Comparison of ENCODE assay signal across 10 cellular contexts in genomic region chr7:100098913-100099312, GRCh38. TPM values are rescaled to one million over a fixed set of nuclear protein-coding genes. Genes with fewer than 3 reads are reported as not detected.
A peak's percentile ranks its signal among the peaks of the same experiment; 100 is the strongest.
DNase-seq lines count a peak whose midpoint lies in the region; ATAC-seq and TF ChIP-seq lines count a peak whose summit lies in the region.
"Had no signal": no experiment of that assay in that cellular context is flagged by ENCODE, and none has a peak within 500 bp of the region (broad histone marks: within the 10 kb centered on the region; RNA-seq: fewer than 3 reads in every experiment).

No MANE protein-coding gene starts in this region.

- no peak for DNase-seq in activated CD4-positive, alpha-beta T cell treated with anti-CD3 and anti-CD28 coated beads for 36 hours
- DNase-seq in activated CD4-positive, alpha-beta T cell treated with anti-CD3 and anti-CD28 coated beads, Interleukin-2, amount 50 U/mL, for 48 hours, result no peak
- DNase-seq in Panc1 (ENCODE audit: low read depth, low spot score) (no peak), endothelial cell (ENCODE audit: low spot score) (no peak), psoas muscle (no peak), hepatic stellate cell (ENCODE audit: low spot score) (no peak), globus pallidus (ENCODE audit: low spot score) (no peak)
- DNase-seq: cortex of kidney, heart left ventricle had no signal

- in situ Hi-C loops in Panc1 (cut with HindIII; ENCODE audit: low pct_unique_long_range_greater_than_20kb, low sequenced_read_pairs), result no loop called here

- peak overlapping the region; percentile 90 for H3K4me3 Mint-ChIP-seq in activated CD4-positive, alpha-beta T cell treated with anti-CD3 and anti-CD28 coated beads for 36 hours
- H3K4me3 Mint-ChIP-seq in endothelial cell (ENCODE audit: unreplicated experiment), result peak overlapping the region; percentile 93

- H3K36me3 Mint-ChIP-seq in activated CD4-positive, alpha-beta T cell treated with anti-CD3 and anti-CD28 coated beads for 36 hours (ENCODE audit: low read depth), result peaks cover 68% of the 10 kb centered on the region
- H3K36me3 Mint-ChIP-seq in endothelial cell (ENCODE audit: low read depth, unreplicated experiment), result peaks cover 56% of the 10 kb centered on the region

- H3K27me3 Mint-ChIP-seq in activated CD4-positive, alpha-beta T cell treated with anti-CD3 and anti-CD28 coated beads for 36 hours, result no peaks in the 10 kb centered on the region
- H3K27me3 Mint-ChIP-seq in endothelial cell (ENCODE audit: unreplicated experiment), result peaks cover 55% of the 10 kb centered on the region

- H3K36me3 ChIP-seq in Panc1 (ENCODE audit: control insufficient read depth, insufficient read depth, low read length) (peaks cover 53% of the 10 kb centered on the region), psoas muscle (ENCODE audit: insufficient read depth in 1 of 2, low read depth in 1 of 2) (peaks cover 9 to 68% of the 10 kb centered on the region in 2 donors)

- no TSS peak for BruUV-seq in Panc1 (replicated peaks; lab: Mats Ljungman, UMichigan)

- peaks cover 22% of the 10 kb centered on the region for H3K4me1 ChIP-seq in Panc1 (ENCODE audit: control insufficient read depth, insufficient read depth, low read length)
- H3K4me1 ChIP-seq in psoas muscle, result peaks cover 19% of the 10 kb centered on the region

- POLR2A ChIA-PET in activated CD4-positive, alpha-beta T cell treated with anti-CD3 and anti-CD28 coated beads for 36 hours (lab: Charles Lee), result interaction anchor here (4.9 kb wide), 1 partner anchor 9 kb away, joined by 74 read pairs; the partner anchor contains the start of gene COPS6
- POLR2A ChIA-PET in Panc1 (lab: Charles Lee), result no interaction called here

- H3K27me3 ChIP-seq in Panc1 (ENCODE audit: control insufficient read depth, insufficient read depth, low read length), result no peaks in the 10 kb centered on the region
- no peaks in the 10 kb centered on the region for H3K27me3 ChIP-seq in psoas muscle (ENCODE audit: insufficient read depth in 3 of 3, low read length in 2 of 3)
- H3K27me3 ChIP-seq: heart left ventricle had no signal

- peak overlapping the region; percentile 82 to 89 for H3K4me3 ChIP-seq in Panc1 (ENCODE audit: low read depth in 2 of 2, low read length in 2 of 2)
- H3K4me3 ChIP-seq in psoas muscle, result peak overlapping the region; percentile 77

- H3K4me1 Mint-ChIP-seq in activated CD4-positive, alpha-beta T cell treated with anti-CD3 and anti-CD28 coated beads for 36 hours, result peaks cover 46% of the 10 kb centered on the region
- peaks cover 54% of the 10 kb centered on the region for H3K4me1 Mint-ChIP-seq in endothelial cell (ENCODE audit: unreplicated experiment)

- no peak for ATAC-seq in activated CD4-positive, alpha-beta T cell treated with anti-CD3 and anti-CD28 coated beads for 36 hours
- no peak for ATAC-seq in Panc1
- ATAC-seq in psoas muscle, result no peak
- no peak for ATAC-seq in HG03457 (IDR thresholded peaks at IDR 0.05; ENCODE audit: unreplicated experiment)
- ATAC-seq: heart left ventricle had no signal

- CTCF ChIA-PET in activated CD4-positive, alpha-beta T cell treated with anti-CD3 and anti-CD28 coated beads for 36 hours (lab: Charles Lee), result interaction anchor here (0.7 kb wide), 1 partner anchor 202 kb away, joined by 3 read pairs; no protein-coding TSS in a partner anchor
- CTCF ChIA-PET in Panc1 (lab: Charles Lee), result no interaction called here

- 81 to 86% (median 83%) methylated on average over 10 of the region's 10 CpGs for WGBS in psoas muscle, 3 donors

- H3K27ac Mint-ChIP-seq in activated CD4-positive, alpha-beta T cell treated with anti-CD3 and anti-CD28 coated beads for 36 hours, result peak overlapping the region; percentile 80
- H3K27ac Mint-ChIP-seq in endothelial cell (ENCODE audit: unreplicated experiment), result peak overlapping the region; percentile 93

- TF ChIP-seq CTCF in Panc1 (IDR thresholded peaks at IDR 0.05) (no peak), endothelial cell (IDR thresholded peaks at IDR 0.05; ENCODE audit: unreplicated experiment) (no peak), psoas muscle (IDR thresholded peaks at IDR 0.05) (no peak)

- H3K27ac ChIP-seq in Panc1 (ENCODE audit: low read length) (peak overlapping the region; percentile 93), psoas muscle (no peak overlapping the region)

- intact Hi-C loops in activated CD4-positive, alpha-beta T cell treated with anti-CD3 and anti-CD28 coated beads for 36 hours (cut with DNase I, micrococcal nuclease), result no loop called here
- intact Hi-C loops in Panc1 (cut with micrococcal nuclease; ENCODE audit: unreplicated experiment) (no loop called here), psoas muscle (cut with DNase I) (no loop called here)

- H3K9me3 ChIP-seq in Panc1 (ENCODE audit: control insufficient read depth, insufficient read depth, low read depth, low read length), result no peaks in the 10 kb centered on the region
- no peaks in the 10 kb centered on the region for H3K9me3 ChIP-seq in psoas muscle
- H3K9me3 ChIP-seq: heart left ventricle had no signal

- H3K9me3 Mint-ChIP-seq in activated CD4-positive, alpha-beta T cell treated with anti-CD3 and anti-CD28 coated beads for 36 hours (ENCODE audit: low read depth), result no peaks in the 10 kb centered on the region
- H3K9me3 Mint-ChIP-seq in endothelial cell (ENCODE audit: unreplicated experiment), result no peaks in the 10 kb centered on the region

RNA-seq across cellular contexts. Expression of gene MCM7, which starts 2.3 kb away (rescaled TPM):
- 100 to 1,000 TPM; 411 to 429 TPM for total RNA-seq in activated CD4-positive, alpha-beta T cell treated with anti-CD3 and anti-CD28 coated beads for 36 hours
- 258 TPM for total RNA-seq in Panc1 (2021; ENCODE audit: unreplicated experiment)
- 204 TPM for polyA plus RNA-seq in Panc1 (2012; ENCODE audit: insufficient read length)
- 119 TPM for total RNA-seq in endothelial cell (ENCODE audit: unreplicated experiment)
- 10 to 100 TPM; 24.6 to 34.0 (median 30.6) TPM for total RNA-seq in psoas muscle
- polyA plus RNA-seq in psoas muscle, result 10 to 100 TPM; 33.3 to 40.6 (median 33.8) TPM

RNA-seq across cellular contexts. Expression of gene AP4M1, which starts 2.5 kb away (rescaled TPM):
- total RNA-seq in activated CD4-positive, alpha-beta T cell treated with anti-CD3 and anti-CD28 coated beads for 36 hours, result 10 to 100 TPM in 1 of 2 experiments, 1 to 10 TPM in 1; 8.8 to 10.4 TPM
- total RNA-seq in Panc1 (2021; ENCODE audit: unreplicated experiment) (42.6 TPM), endothelial cell (ENCODE audit: unreplicated experiment) (17.8 TPM), psoas muscle (10 to 100 TPM in 2 of 4 donors, 1 to 10 TPM in 2; 8.8 to 12.9 (median 10.8) TPM)
- 48.0 TPM for polyA plus RNA-seq in Panc1 (2012; ENCODE audit: insufficient read length)
- 10 to 100 TPM; 10.9 to 19.2 (median 14.5) TPM for polyA plus RNA-seq in psoas muscle

RNA-seq across cellular contexts. Expression of gene COPS6, which starts 10.1 kb away (rescaled TPM):
- 10 to 100 TPM; 88.6 to 89.0 TPM for total RNA-seq in activated CD4-positive, alpha-beta T cell treated with anti-CD3 and anti-CD28 coated beads for 36 hours
- 182 TPM for total RNA-seq in Panc1 (2021; ENCODE audit: unreplicated experiment)
- polyA plus RNA-seq in Panc1 (2012; ENCODE audit: insufficient read length), result 323 TPM
- total RNA-seq in endothelial cell (ENCODE audit: unreplicated experiment), result 82.4 TPM
- total RNA-seq in psoas muscle, result 100 to 1,000 TPM in 3 of 4 donors, 10 to 100 TPM in 1; 82.9 to 130 (median 111) TPM
- 100 to 1,000 TPM; 104 to 145 (median 126) TPM for polyA plus RNA-seq in psoas muscle

RNA-seq across cellular contexts. Expression of gene ZNF3, which starts 17.4 kb away (rescaled TPM):
- 10 to 100 TPM; 18.8 to 19.0 TPM for total RNA-seq in activated CD4-positive, alpha-beta T cell treated with anti-CD3 and anti-CD28 coated beads for 36 hours
- total RNA-seq in Panc1 (2021; ENCODE audit: unreplicated experiment), result 32.9 TPM
- polyA plus RNA-seq in Panc1 (2012; ENCODE audit: insufficient read length), result 22.0 TPM
- total RNA-seq in endothelial cell (ENCODE audit: unreplicated experiment), result 47.7 TPM
- 10 to 100 TPM; 14.6 to 23.8 (median 17.1) TPM for total RNA-seq in psoas muscle
- 10 to 100 TPM; 11.2 to 26.4 (median 15.1) TPM for polyA plus RNA-seq in psoas muscle

RNA-seq across cellular contexts. Expression of gene TAF6, which starts 20.2 kb away (rescaled TPM):
- 10 to 100 TPM; 54.3 to 59.5 TPM for total RNA-seq in activated CD4-positive, alpha-beta T cell treated with anti-CD3 and anti-CD28 coated beads for 36 hours
- total RNA-seq in Panc1 (2021; ENCODE audit: unreplicated experiment) (92.3 TPM), endothelial cell (ENCODE audit: unreplicated experiment) (71.8 TPM), psoas muscle (10 to 100 TPM; 26.8 to 40.5 (median 31.7) TPM)
- 100 TPM for polyA plus RNA-seq in Panc1 (2012; ENCODE audit: insufficient read length)
- 10 to 100 TPM; 31.4 to 58.4 (median 34.8) TPM for polyA plus RNA-seq in psoas muscle
